ENCODE assay signal across 8 cellular contexts in the genomic region with DNA sequence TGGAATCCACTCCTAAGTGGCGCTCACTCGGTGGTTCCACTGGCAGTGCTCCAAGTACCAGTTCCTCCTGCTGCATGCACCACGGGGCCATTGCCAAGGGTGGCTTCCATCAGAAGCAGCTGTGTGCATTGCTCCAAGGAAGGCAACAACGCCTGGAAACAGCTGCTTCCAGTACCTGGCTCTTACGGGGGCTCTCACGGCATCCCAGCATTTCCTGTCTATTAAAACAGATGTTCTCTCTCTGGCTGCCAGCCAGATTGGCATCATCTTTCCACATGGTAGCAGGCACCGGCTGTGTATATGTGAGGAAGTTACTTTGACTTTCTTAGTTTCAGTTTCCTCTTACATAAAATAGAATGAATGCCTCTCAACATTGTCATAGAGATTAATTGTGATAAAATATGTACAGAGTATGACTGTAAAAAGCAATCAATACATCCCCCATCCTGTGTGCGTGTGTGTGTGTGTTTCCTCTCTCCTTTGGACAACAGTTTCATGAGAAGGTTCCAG.
A peak's percentile ranks its signal among the peaks of the same experiment; 100 is the strongest.
DNase-seq lines count a peak whose midpoint lies in the region; ATAC-seq and TF ChIP-seq lines count a peak whose summit lies in the region.

No MANE protein-coding gene starts in this region.

- H3K9me3 ChIP-seq in SK-N-MC (ENCODE audit: low read depth, low read length) (no peaks in the 10 kb centered on the region), transverse colon (no peaks in the 10 kb centered on the region)

- TF ChIP-seq CTCF in transverse colon (IDR thresholded peaks at IDR 0.05) = no peak

- H3K36me3 ChIP-seq in SK-N-MC (ENCODE audit: insufficient read depth, low read length) (no peaks in the 10 kb centered on the region), transverse colon (no peaks in the 10 kb centered on the region)

- DNase-seq in DMS53 (lab: John Stamatoyannopoulos, UW) (peak; percentile 87), KG1 (lab: John Stamatoyannopoulos, UW) (peak; percentile 66), SK-N-MC (ENCODE audit: low read depth, low spot score) (peak; percentile 73), left cardiac atrium (peak; percentile 31), transverse colon (peak; percentile 23), SK-N-DZ (ENCODE audit: low spot score) (no peak)
- DNase-seq in stimulated activated CD4-positive, alpha-beta T cell treated with anti-CD3 and anti-CD28 coated beads, Interleukin-12 subunit alpha, Interleukin-12 subunit beta, amount 100 ng/mL, for 4 hours = no peak

- TF ChIP-seq POLR2A in transverse colon (IDR thresholded peaks at IDR 0.05) = no peak

- H3K4me3 ChIP-seq in SK-N-MC (peak overlapping the region; percentile 56), transverse colon (no peak overlapping the region)

- intact Hi-C loops in left cardiac atrium (cut with DNase I) = no loop called here
- intact Hi-C loops in transverse colon (cut with DNase I; ENCODE audit: low total_unique reads) = loop anchor here (5.0 kb wide), 1 partner anchor 274 kb away; no protein-coding TSS in a partner anchor

- no peaks in the 10 kb centered on the region for H3K27me3 ChIP-seq in transverse colon

- H3K4me1 ChIP-seq in transverse colon = no peaks in the 10 kb centered on the region

- H3K27ac ChIP-seq in SK-N-MC (no peak overlapping the region), transverse colon (no peak overlapping the region)

- 20 to 24% methylated on average over 1 to 8 of the region's 8 CpGs for WGBS in transverse colon (ENCODE audit: low coverage in 1 of 2), 2 donors

- TF ChIP-seq EP300 in transverse colon (IDR thresholded peaks at IDR 0.05; ENCODE audit: low read depth) = no peak

- in situ Hi-C loops in transverse colon (cut with MboI; ENCODE audit: low pct_ligation_motif_present in 1 of 4, low pct_unique_long_range_greater_than_20kb in 1 of 4, low sequenced_read_pairs in 3 of 4) = no loop called here

- peak; percentile 71 for ATAC-seq in GM21360 (IDR thresholded peaks at IDR 0.05; ENCODE audit: unreplicated experiment)
- peak; percentile 68 to 70 for ATAC-seq in left cardiac atrium

- no peak overlapping the region for H3K9ac ChIP-seq in SK-N-MC (ENCODE audit: insufficient read length)

Comparison
In these comparisons a context has a peak if more than half of its experiments do, and no peak if none do; other contexts are left out.
1. DNase-seq: peak in DMS53 (single experiment), KG1 (single experiment), SK-N-MC (single experiment), left cardiac atrium (single experiment) and transverse colon (single experiment); none in SK-N-DZ (single experiment) and stimulated activated CD4-positive, alpha-beta T cell treated with anti-CD3 and anti-CD28 coated beads, Interleukin-12 subunit alpha, Interleukin-12 subunit beta, amount 100 ng/mL, for 4 hours (single experiment).